In the genomic region with DNA sequence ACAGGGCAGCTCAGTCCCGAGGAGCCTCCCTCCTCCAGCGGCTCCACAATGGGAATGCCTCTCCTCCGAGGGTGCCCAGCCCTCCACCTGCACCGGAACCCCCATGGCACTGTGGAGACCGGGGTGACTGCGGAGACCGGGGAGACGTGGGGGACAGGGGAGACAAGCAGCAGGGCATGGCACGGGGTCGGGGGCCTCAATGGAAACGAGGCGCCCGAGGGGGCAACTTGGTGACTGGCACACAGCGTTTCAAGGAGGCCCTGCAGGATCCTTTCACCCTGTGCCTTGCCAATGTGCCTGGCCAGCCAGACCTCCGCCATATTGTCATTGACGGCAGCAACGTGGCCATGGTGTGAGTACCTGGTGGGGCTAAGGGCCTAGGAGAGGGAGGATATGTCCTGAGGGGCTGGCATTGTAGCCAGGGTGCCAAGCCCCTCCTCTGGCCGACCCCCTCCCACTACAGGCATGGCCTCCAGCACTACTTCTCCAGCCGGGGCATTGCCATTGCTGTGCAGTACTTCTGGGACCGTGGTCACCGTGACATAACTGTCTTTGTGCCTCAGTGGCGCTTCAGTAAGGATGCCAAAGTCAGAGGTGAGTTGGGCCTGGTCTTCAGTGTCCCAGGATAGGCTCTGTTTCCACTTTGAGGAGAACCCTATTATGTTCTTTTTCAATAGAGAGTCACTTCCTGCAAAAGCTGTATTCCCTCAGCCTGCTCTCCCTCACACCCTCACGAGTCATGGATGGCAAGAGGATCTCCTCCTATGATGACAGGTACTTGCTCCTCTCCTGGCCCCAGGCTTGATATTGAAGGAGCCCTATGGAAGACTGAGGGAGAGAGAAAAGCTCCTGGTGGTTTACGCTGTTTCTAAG, we compare ENCODE assay signal across 9 cellular contexts. TPM values are rescaled to one million over a fixed set of nuclear protein-coding genes. Genes with fewer than 3 reads are reported as not detected.
DNase-seq lines count a peak whose midpoint lies in the region; ATAC-seq, FAIRE-seq and TF ChIP-seq lines count a peak whose summit lies in the region.
"Had no signal": no experiment of that assay in that cellular context is flagged by ENCODE, and none has a peak within 500 bp of the region (broad histone marks: within the 10 kb centered on the region; RNA-seq: fewer than 3 reads in every experiment).

No MANE protein-coding gene starts in this region.

- no peak overlapping the region for H2BK12ac ChIP-seq in mesenchymal stem cell (ENCODE audit: low read length in 2 of 2)

- H3K4ac ChIP-seq in mesenchymal stem cell (ENCODE audit: low read depth in 1 of 2, low read length in 2 of 2): no peak overlapping the region

- H3K23ac ChIP-seq in mesenchymal stem cell (ENCODE audit: low read length in 2 of 2): no peak overlapping the region

- H3K9ac ChIP-seq in K562 (ENCODE audit: insufficient read depth in 1 of 2, low read depth in 2 of 2, low read length in 2 of 2) (no peak overlapping the region), mesenchymal stem cell (ENCODE audit: low read length) (peak overlapping the region; percentile 99)

- peaks cover 5% of the 10 kb centered on the region; the same call in 1 of the 2 replicates for H4K20me1 ChIP-seq in K562 (replicated peaks; ENCODE audit: control insufficient read depth, insufficient read depth, low read length)

- H2AK5ac ChIP-seq in mesenchymal stem cell (ENCODE audit: low read length, severe bottlenecking): no peak overlapping the region

- TF ChIP-seq POLR2A in K562 (conservative IDR thresholded peaks at IDR 0.05) (no peak), tibial nerve (IDR thresholded peaks at IDR 0.05) (no peak)

- intact Hi-C loops in K562 (cut with micrococcal nuclease): no loop called here

- H3K4me3 Mint-ChIP-seq in activated naive CD4-positive, alpha-beta T cell treated with anti-CD3 and anti-CD28 coated beads, Interleukin-2, amount 50 U/mL, for 24 hours: peak overlapping the region; percentile 36
- H3K4me3 Mint-ChIP-seq in activated naive CD4-positive, alpha-beta T cell treated with anti-CD3 and anti-CD28 coated beads, Interleukin-2, amount 10 ng/mL, durations not matched to agents 7 days and 5 days: no peak overlapping the region

- no peak overlapping the region for H2BK5ac ChIP-seq in mesenchymal stem cell (ENCODE audit: low read depth, low read length, poor library complexity, severe bottlenecking)

- FAIRE-seq in K562 (lab: Jason Lieb, UNC): no peak

- H3K4me2 ChIP-seq in K562 (ENCODE audit: insufficient read depth, low read length): no peak overlapping the region
- H3K4me2 ChIP-seq in mesenchymal stem cell (ENCODE audit: low read length, poor library complexity, severe bottlenecking): peak overlapping the region; percentile 32

- no peaks in the 10 kb centered on the region for H3K9me3 Mint-ChIP-seq in activated naive CD4-positive, alpha-beta T cell treated with anti-CD3 and anti-CD28 coated beads, Interleukin-2, amount 50 U/mL, for 24 hours
- no peaks in the 10 kb centered on the region for H3K9me3 Mint-ChIP-seq in activated naive CD4-positive, alpha-beta T cell treated with anti-CD3 and anti-CD28 coated beads, Interleukin-2, amount 10 ng/mL, durations not matched to agents 7 days and 5 days

- peaks cover 13% of the 10 kb centered on the region for H3K36me3 Mint-ChIP-seq in activated naive CD4-positive, alpha-beta T cell treated with anti-CD3 and anti-CD28 coated beads, Interleukin-2, amount 50 U/mL, for 24 hours
- H3K36me3 Mint-ChIP-seq in activated naive CD4-positive, alpha-beta T cell treated with anti-CD3 and anti-CD28 coated beads, Interleukin-2, amount 10 ng/mL, durations not matched to agents 7 days and 5 days: peaks cover 44% of the 10 kb centered on the region

- no peaks in the 10 kb centered on the region for H3K27me3 Mint-ChIP-seq in activated naive CD4-positive, alpha-beta T cell treated with anti-CD3 and anti-CD28 coated beads, Interleukin-2, amount 50 U/mL, for 24 hours
- no peaks in the 10 kb centered on the region for H3K27me3 Mint-ChIP-seq in activated naive CD4-positive, alpha-beta T cell treated with anti-CD3 and anti-CD28 coated beads, Interleukin-2, amount 10 ng/mL, durations not matched to agents 7 days and 5 days

- H3K9me3 ChIP-seq in K562 (replicated peaks; ENCODE audit: control insufficient read depth, insufficient read depth, low read depth, low read length) (no peaks in the 10 kb centered on the region), mesenchymal stem cell (ENCODE audit: control insufficient read depth, low read length) (no peaks in the 10 kb centered on the region), tibial nerve (no peaks in the 10 kb centered on the region)
- H3K9me3 ChIP-seq: adrenal gland had no signal

- CTCF ChIA-PET in activated naive CD4-positive, alpha-beta T cell treated with anti-CD3 and anti-CD28 coated beads, Interleukin-2, amount 10 ng/mL, durations not matched to agents 7 days and 5 days (lab: Charles Lee): interaction anchor here (0.9 to 17.5 kb wide), 27 partner anchors 9 to 236 kb away, joined by 3 to 557 read pairs (median 6); a partner anchor contains a TSS
- CTCF ChIA-PET in K562 (lab: Yijun Ruan, JAX; ENCODE audit: low intra/inter-chr PET ratio): interaction anchor here (0.6 to 1.9 kb wide), 2 partner anchors 98 to 844 kb away, joined by 3 to 19 read pairs; a partner anchor contains a TSS

- no peak overlapping the region for H2BK120ac ChIP-seq in mesenchymal stem cell (ENCODE audit: low read depth, low read length)

- H2AFZ ChIP-seq in K562 (ENCODE audit: low read depth, low read length): no peak overlapping the region
- no peak overlapping the region for H2AFZ ChIP-seq in mesenchymal stem cell (ENCODE audit: low read depth, low read length)

- no peak overlapping the region for H4K91ac ChIP-seq in mesenchymal stem cell (ENCODE audit: low read length)

- H3K14ac ChIP-seq in mesenchymal stem cell (ENCODE audit: low read length in 2 of 2): no peak overlapping the region

- H3K36me3 ChIP-seq in K562 (ENCODE audit: control insufficient read depth, insufficient read depth, low read length): peaks cover 31% of the 10 kb centered on the region; the same call in 2 of the 3 replicates
- peaks cover 31 to 57% of the 10 kb centered on the region in 2 experiments for H3K36me3 ChIP-seq in mesenchymal stem cell (ENCODE audit: control insufficient read depth in 1 of 2, insufficient read depth in 2 of 2, low read depth in 1 of 2, low read length in 2 of 2)
- peaks cover 0 to 62% (median 12%) of the 10 kb centered on the region in 3 donors for H3K36me3 ChIP-seq in tibial nerve

- in situ Hi-C loops in K562 (cut with MboI): loop anchor here (5.0 to 10.0 kb wide), 3 partner anchors 100 to 378 kb away; a partner anchor contains a TSS

- POLR2A ChIA-PET in K562 (lab: Yijun Ruan, JAX): interaction anchor here (0.6 to 3.9 kb wide), 12 partner anchors 9 to 190 kb away, joined by 3 to 43 read pairs (median 6); a partner anchor contains a TSS

- peaks cover 16 to 47% of the 10 kb centered on the region in 2 experiments for H3K4me1 ChIP-seq in K562 (replicated peaks in 1 of 2; ENCODE audit: control insufficient read depth in 2 of 2, insufficient read depth in 2 of 2, low read length in 2 of 2)
- peaks cover 29% of the 10 kb centered on the region for H3K4me1 ChIP-seq in mesenchymal stem cell (ENCODE audit: control insufficient read depth, insufficient read depth, low read depth, low read length)
- H3K4me1 ChIP-seq in tibial nerve: peaks cover 0 to 65% (median 40%) of the 10 kb centered on the region in 4 donors

- H3K9me1 ChIP-seq in K562 (ENCODE audit: control insufficient read depth, insufficient read depth, low read length): peaks cover 3% of the 10 kb centered on the region

- no peak overlapping the region for H3K4me3 ChIP-seq in K562
- peak overlapping the region in 1 of 2 experiments; percentile 99 for H3K4me3 ChIP-seq in mesenchymal stem cell (ENCODE audit: insufficient read depth in 1 of 2, low read depth in 1 of 2, low read length in 2 of 2)
- peak overlapping the region in 1 of 4 donors; percentile 72 for H3K4me3 ChIP-seq in tibial nerve

- DNase-seq in activated naive CD4-positive, alpha-beta T cell treated with anti-CD3 and anti-CD28 coated beads, Interleukin-2, amount 10 ng/mL, durations not matched to agents 7 days and 5 days: no peak
- no peak for DNase-seq in K562 (ENCODE audit: extremely low read depth in 1 of 4, low spot score in 3 of 4)
- no peak for DNase-seq in mesenchymal stem cell
- DNase-seq in tibial nerve (ENCODE audit: low spot score in 2 of 2): no peak
- DNase-seq in amniotic stem cell (lab: John Stamatoyannopoulos, UW): no peak

- peaks cover 47% of the 10 kb centered on the region for H3K4me1 Mint-ChIP-seq in activated naive CD4-positive, alpha-beta T cell treated with anti-CD3 and anti-CD28 coated beads, Interleukin-2, amount 50 U/mL, for 24 hours
- peaks cover 65% of the 10 kb centered on the region for H3K4me1 Mint-ChIP-seq in activated naive CD4-positive, alpha-beta T cell treated with anti-CD3 and anti-CD28 coated beads, Interleukin-2, amount 10 ng/mL, durations not matched to agents 7 days and 5 days

- TF ChIP-seq RAD21 in K562 (CRISPR knock-in tag; conservative IDR thresholded peaks at IDR 0.05 in 1 of 2, IDR thresholded peaks at IDR 0.05 in 1 of 2): no peak

- ATAC-seq in K562 (no peak), GM21423 (IDR thresholded peaks at IDR 0.05; ENCODE audit: unreplicated experiment) (no peak), GM18858 (IDR thresholded peaks at IDR 0.05; ENCODE audit: unreplicated experiment) (no peak)

- no peak overlapping the region for H3K18ac ChIP-seq in mesenchymal stem cell (ENCODE audit: low read depth in 1 of 2, low read length in 2 of 2)

- no peak overlapping the region for H3K27ac Mint-ChIP-seq in activated naive CD4-positive, alpha-beta T cell treated with anti-CD3 and anti-CD28 coated beads, Interleukin-2, amount 50 U/mL, for 24 hours
- H3K27ac Mint-ChIP-seq in activated naive CD4-positive, alpha-beta T cell treated with anti-CD3 and anti-CD28 coated beads, Interleukin-2, amount 10 ng/mL, durations not matched to agents 7 days and 5 days: no peak overlapping the region

- H3K27ac ChIP-seq in K562 (ENCODE audit: extremely low read depth, low read depth, low read length) (no peak overlapping the region), mesenchymal stem cell (ENCODE audit: low read length, poor library complexity, severe bottlenecking) (no peak overlapping the region), tibial nerve (peak overlapping the region in 3 of 4 donors; percentile 95 to 99 (median 98))

- H3K79me2 ChIP-seq in K562 (ENCODE audit: control insufficient read depth, insufficient read depth, low read length): peaks cover 12% of the 10 kb centered on the region

- TF ChIP-seq EP300 in K562 (IDR thresholded peaks at IDR 0.05; ENCODE audit: low read length) (no peak), tibial nerve (IDR thresholded peaks at IDR 0.05) (no peak)

- TF ChIP-seq CTCF in K562 (IDR thresholded peaks at IDR 0.05 in 2 of 3, conservative IDR thresholded peaks at IDR 0.05 in 1 of 3; ENCODE audit: insufficient read depth in 2 of 3, low read depth in 1 of 3, low read length in 3 of 3) (no peak), tibial nerve (IDR thresholded peaks at IDR 0.05) (no peak)

- no TSS peak for BruUV-seq in K562 (replicated peaks; lab: Mats Ljungman, UMichigan)

- H3K27me3 ChIP-seq in K562 (ENCODE audit: control insufficient read depth in 2 of 2, insufficient read depth in 2 of 2, low read length in 2 of 2) (no peaks in the 10 kb centered on the region), mesenchymal stem cell (ENCODE audit: control insufficient read depth in 1 of 2, insufficient read depth in 1 of 2, low read length in 2 of 2) (no peaks in the 10 kb centered on the region), tibial nerve (no peaks in the 10 kb centered on the region)
- H3K27me3 ChIP-seq: adrenal gland had no signal

- 85% methylated on average over 13 of the region's 24 CpGs for WGBS in K562 (ENCODE audit: insufficient coverage, low coverage, missing lambda C conversion rate)
- WGBS in mesenchymal stem cell: 97% methylated on average over 23 of the region's 24 CpGs
- 79 to 82% methylated on average over 23 to 24 of the region's 24 CpGs for WGBS in tibial nerve, 2 donors

- peaks cover 14% of the 10 kb centered on the region for H3K79me1 ChIP-seq in mesenchymal stem cell (replicated peaks; ENCODE audit: low read length, poor library complexity, severe bottlenecking)

- H2BK15ac ChIP-seq in mesenchymal stem cell (ENCODE audit: low read depth, poor library complexity, severe bottlenecking): no peak overlapping the region

- no peak overlapping the region for H4K8ac ChIP-seq in mesenchymal stem cell (ENCODE audit: low read length)

RNA-seq across cellular contexts. Expression of a gene that starts 2.7 kb away (rescaled TPM):
- total RNA-seq in K562 (2011; cell fraction: chromatin; rRNA removed; ENCODE audit: low replicate concordance): 28.3 and 36.5 TPM in 2 replicates
- 27.8 and 28.2 TPM in 2 replicates for total RNA-seq in K562 (2011; cell fraction: nucleolus; rRNA removed)
- 29.5 and 37.6 TPM in 2 replicates for total RNA-seq in K562 (2011; cell fraction: nucleoplasm; rRNA removed)
- 18.6 and 26.9 TPM in 2 replicates for total RNA-seq in K562 (2014; rRNA removed)
- total RNA-seq in K562 (2014; rRNA removed; fragmentation: Illumina TruSeq; extraction: Trizol): 13.6 and 14.2 TPM in 2 replicates
- 14.5 and 14.6 TPM in 2 replicates for total RNA-seq in K562 (2015; rRNA removed; fragmentation: Illumina TruSeq; extraction: Trizol)
- total RNA-seq in K562 (2021): 20.0 and 26.0 TPM in 2 replicates
- 12.4 and 14.8 TPM in 2 replicates for polyA plus RNA-seq in K562 (2011; rRNA removed)
- 8.9 and 10.7 TPM in 2 replicates for polyA plus RNA-seq in K562 (2011; cell fraction: cytosol; rRNA removed)
- polyA plus RNA-seq in K562 (2011; cell fraction: nucleus; rRNA removed): 35.7 and 38.4 TPM in 2 replicates
- polyA plus RNA-seq in K562 (2012): 15.4 and 24.1 TPM in 2 replicates
- 14.1 and 18.3 TPM in 2 replicates for polyA plus RNA-seq in K562 (2014; fragmentation: Illumina TruSeq; extraction: Trizol)
- 1 to 10 TPM in 1 of 2 experiments, under 1 TPM in 1; 0.76 to 1.8 TPM for polyA plus RNA-seq in K562 (2014; fragmentation: Nextera tagmentation; extraction: Ambion mirVana)
- 14.4 and 16.5 TPM in 2 replicates for polyA plus RNA-seq in K562 (2014; rRNA removed)
- polyA minus RNA-seq in K562 (2011; rRNA and poly(A)+ RNA removed): 16.5 and 17.2 TPM in 2 replicates
- polyA minus RNA-seq in K562 (2011; cell fraction: cytosol; rRNA and poly(A)+ RNA removed): 8.8 and 9.6 TPM in 2 replicates
- polyA minus RNA-seq in K562 (2011; cell fraction: nucleus; rRNA and poly(A)+ RNA removed): 29.2 and 37.0 TPM in 2 replicates
- 23.6 TPM for polyA plus RNA-seq in mesenchymal stem cell (2013, experiment 1 of 2)
- polyA plus RNA-seq in mesenchymal stem cell (2013, experiment 2 of 2): 24.0 TPM
- total RNA-seq in tibial nerve: 100 to 1,000 TPM in 1 of 4 donors, 10 to 100 TPM in 3; 66.8 to 106 (median 84.5) TPM

RNA-seq across cellular contexts. Expression of a gene that starts 3.0 kb away (rescaled TPM):
- 1.5 and 2.4 TPM in 2 replicates for total RNA-seq in K562 (2011; cell fraction: chromatin; rRNA removed; ENCODE audit: low replicate concordance)
- total RNA-seq in K562 (2011; cell fraction: nucleolus; rRNA removed): 0.67 and 0.92 TPM in 2 replicates
- 0.95 and 1.1 TPM in 2 replicates for total RNA-seq in K562 (2011; cell fraction: nucleoplasm; rRNA removed)
- total RNA-seq in K562 (2014; rRNA removed) (0.05 and 0.20 TPM in 2 replicates), K562 (2014; rRNA removed; fragmentation: Illumina TruSeq; extraction: Trizol) (0.10 and 0.11 TPM in 2 replicates), K562 (2015; rRNA removed; fragmentation: Illumina TruSeq; extraction: Trizol) (0.19 and 0.25 TPM in 2 replicates), K562 (2021) (0.44 and 0.67 TPM in 2 replicates), tibial nerve (1 to 10 TPM; 2.1 to 6.9 (median 5.1) TPM)
- polyA plus RNA-seq in K562 (2011; rRNA removed) (0.59 and 0.66 TPM in 2 replicates), K562 (2014; fragmentation: Illumina TruSeq; extraction: Trizol) (0.30 and 0.32 TPM in 2 replicates), K562 (2014; fragmentation: Nextera tagmentation; extraction: Ambion mirVana) (under 1 TPM in 1 of 2 experiments, not detected in 1; 0.06 TPM), K562 (2014; rRNA removed) (0.05 and 0.27 TPM in 2 replicates)
- polyA plus RNA-seq in K562 (2011; cell fraction: cytosol; rRNA removed): 0.53 and 0.57 TPM in 2 replicates
- 2.5 and 3.6 TPM in 2 replicates for polyA plus RNA-seq in K562 (2011; cell fraction: nucleus; rRNA removed)
- 0.74 and 0.96 TPM in 2 replicates for polyA plus RNA-seq in K562 (2012)
- 0.09 and 0.28 TPM in 2 replicates for polyA minus RNA-seq in K562 (2011; rRNA and poly(A)+ RNA removed)
- 2.2 TPM in 1 of 2 replicates, not detected in the other for polyA minus RNA-seq in K562 (2011; cell fraction: cytosol; rRNA and poly(A)+ RNA removed)
- 0.27 and 0.56 TPM in 2 replicates for polyA minus RNA-seq in K562 (2011; cell fraction: nucleus; rRNA and poly(A)+ RNA removed)
- polyA plus RNA-seq in mesenchymal stem cell (2013, experiment 1 of 2): 3.3 TPM
- polyA plus RNA-seq in mesenchymal stem cell (2013, experiment 2 of 2): 3.6 TPM

RNA-seq across cellular contexts. Expression of a gene that starts 10.1 kb away (rescaled TPM):
- total RNA-seq in K562 (2011; cell fraction: chromatin; rRNA removed; ENCODE audit: low replicate concordance): 32.9 and 64.5 TPM in 2 replicates
- 53.7 and 68.7 TPM in 2 replicates for total RNA-seq in K562 (2011; cell fraction: nucleolus; rRNA removed)
- total RNA-seq in K562 (2011; cell fraction: nucleoplasm; rRNA removed): 47.4 and 51.2 TPM in 2 replicates
- total RNA-seq in K562 (2014; rRNA removed): 19.8 and 21.7 TPM in 2 replicates
- total RNA-seq in K562 (2014; rRNA removed; fragmentation: Illumina TruSeq; extraction: Trizol): 8.8 and 10.4 TPM in 2 replicates
- total RNA-seq in K562 (2015; rRNA removed; fragmentation: Illumina TruSeq; extraction: Trizol): 17.7 and 18.2 TPM in 2 replicates
- total RNA-seq in K562 (2021): 34.5 and 36.8 TPM in 2 replicates
- 33.2 and 38.4 TPM in 2 replicates for polyA plus RNA-seq in K562 (2011; rRNA removed)
- polyA plus RNA-seq in K562 (2011; cell fraction: cytosol; rRNA removed): 49.6 and 54.6 TPM in 2 replicates
- polyA plus RNA-seq in K562 (2011; cell fraction: nucleus; rRNA removed): 164 and 205 TPM in 2 replicates
- polyA plus RNA-seq in K562 (2012): 31.9 and 54.5 TPM in 2 replicates
- polyA plus RNA-seq in K562 (2014; fragmentation: Illumina TruSeq; extraction: Trizol): 27.8 and 40.9 TPM in 2 replicates
- 10 to 100 TPM; 11.0 to 18.6 TPM for polyA plus RNA-seq in K562 (2014; fragmentation: Nextera tagmentation; extraction: Ambion mirVana)
- 53.7 and 56.1 TPM in 2 replicates for polyA plus RNA-seq in K562 (2014; rRNA removed)
- polyA minus RNA-seq in K562 (2011; rRNA and poly(A)+ RNA removed): 7.8 and 10.4 TPM in 2 replicates
- 8.9 TPM in 2 replicates for polyA minus RNA-seq in K562 (2011; cell fraction: cytosol; rRNA and poly(A)+ RNA removed)
- polyA minus RNA-seq in K562 (2011; cell fraction: nucleus; rRNA and poly(A)+ RNA removed): 25.7 and 34.4 TPM in 2 replicates
- polyA plus RNA-seq in mesenchymal stem cell (2013, experiment 1 of 2): 29.6 TPM
- 28.8 TPM for polyA plus RNA-seq in mesenchymal stem cell (2013, experiment 2 of 2)
- 10 to 100 TPM; 37.9 to 64.9 (median 60.8) TPM for total RNA-seq in tibial nerve

RNA-seq across cellular contexts. Expression of a gene that starts 33.7 kb away (rescaled TPM):
- 1.0 and 5.0 TPM in 2 replicates for total RNA-seq in K562 (2011; cell fraction: chromatin; rRNA removed; ENCODE audit: low replicate concordance)
- total RNA-seq in K562 (2011; cell fraction: nucleolus; rRNA removed): 2.6 and 5.3 TPM in 2 replicates
- 2.0 and 2.1 TPM in 2 replicates for total RNA-seq in K562 (2011; cell fraction: nucleoplasm; rRNA removed)
- total RNA-seq in K562 (2014; rRNA removed): 0.37 and 0.54 TPM in 2 replicates
- total RNA-seq in K562 (2014; rRNA removed; fragmentation: Illumina TruSeq; extraction: Trizol): 0.22 TPM in 2 replicates
- total RNA-seq in K562 (2015; rRNA removed; fragmentation: Illumina TruSeq; extraction: Trizol): 0.14 and 0.23 TPM in 2 replicates
- total RNA-seq in K562 (2021): 1.2 and 1.9 TPM in 2 replicates
- 1.2 TPM in 2 replicates for polyA plus RNA-seq in K562 (2011; rRNA removed)
- polyA plus RNA-seq in K562 (2011; cell fraction: cytosol; rRNA removed): 0.78 and 1.7 TPM in 2 replicates
- 2.2 and 4.2 TPM in 2 replicates for polyA plus RNA-seq in K562 (2011; cell fraction: nucleus; rRNA removed)
- polyA plus RNA-seq in K562 (2012): 0.68 and 0.72 TPM in 2 replicates
- polyA plus RNA-seq in K562 (2014; fragmentation: Illumina TruSeq; extraction: Trizol): 0.58 and 0.61 TPM in 2 replicates
- polyA plus RNA-seq in K562 (2014; fragmentation: Nextera tagmentation; extraction: Ambion mirVana): under 1 TPM; 0.04 to 0.06 TPM
- polyA plus RNA-seq in K562 (2014; rRNA removed): 0.28 and 0.47 TPM in 2 replicates
- polyA minus RNA-seq in K562 (2011; rRNA and poly(A)+ RNA removed): 1.5 and 2.9 TPM in 2 replicates
- 2.5 and 3.9 TPM in 2 replicates for polyA minus RNA-seq in K562 (2011; cell fraction: cytosol; rRNA and poly(A)+ RNA removed)
- polyA minus RNA-seq in K562 (2011; cell fraction: nucleus; rRNA and poly(A)+ RNA removed): 2.6 and 3.5 TPM in 2 replicates
- polyA plus RNA-seq in mesenchymal stem cell (2013, experiment 1 of 2): 13.6 TPM
- 12.7 TPM for polyA plus RNA-seq in mesenchymal stem cell (2013, experiment 2 of 2)
- 10 to 100 TPM; 17.4 to 24.7 (median 19.4) TPM for total RNA-seq in tibial nerve

Comparison
In these comparisons a context has a peak if more than half of its experiments do, and no peak if none do; other contexts are left out.
1. H3K27ac ChIP-seq: peak in tibial nerve (3 of 4); none in K562 (single experiment) and mesenchymal stem cell (single experiment).